In the genomic region with DNA sequence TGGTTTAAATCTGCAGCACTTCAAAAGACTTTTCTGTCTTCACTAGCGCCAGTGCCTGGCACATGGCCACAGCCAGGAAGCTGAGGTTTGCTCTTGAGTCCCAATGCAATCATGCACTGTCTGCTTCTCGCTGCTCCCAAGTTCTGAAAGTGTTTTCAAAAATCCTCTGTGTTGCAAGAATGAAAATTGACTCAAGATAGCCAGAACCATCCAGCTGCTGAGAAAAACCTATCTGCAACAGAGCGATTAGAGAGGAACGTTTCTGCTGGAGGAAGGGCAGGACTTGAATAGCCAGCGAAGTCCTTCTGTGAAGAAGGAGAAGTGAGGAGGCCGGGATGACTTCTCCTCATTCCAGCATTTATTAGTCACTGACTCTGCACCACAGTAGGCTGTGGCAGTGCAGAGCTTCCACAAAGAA, we compare ENCODE assay signal across 1 cellular context.
TF ChIP-seq lines count a peak whose summit lies in the region.

No MANE protein-coding gene starts in this region.

TF ChIP-seq in K562, 482 proteins besides CTCF, POLR2A, EP300 and RAD21 (continued from another document):
- TF ChIP-seq, protein P1, sequence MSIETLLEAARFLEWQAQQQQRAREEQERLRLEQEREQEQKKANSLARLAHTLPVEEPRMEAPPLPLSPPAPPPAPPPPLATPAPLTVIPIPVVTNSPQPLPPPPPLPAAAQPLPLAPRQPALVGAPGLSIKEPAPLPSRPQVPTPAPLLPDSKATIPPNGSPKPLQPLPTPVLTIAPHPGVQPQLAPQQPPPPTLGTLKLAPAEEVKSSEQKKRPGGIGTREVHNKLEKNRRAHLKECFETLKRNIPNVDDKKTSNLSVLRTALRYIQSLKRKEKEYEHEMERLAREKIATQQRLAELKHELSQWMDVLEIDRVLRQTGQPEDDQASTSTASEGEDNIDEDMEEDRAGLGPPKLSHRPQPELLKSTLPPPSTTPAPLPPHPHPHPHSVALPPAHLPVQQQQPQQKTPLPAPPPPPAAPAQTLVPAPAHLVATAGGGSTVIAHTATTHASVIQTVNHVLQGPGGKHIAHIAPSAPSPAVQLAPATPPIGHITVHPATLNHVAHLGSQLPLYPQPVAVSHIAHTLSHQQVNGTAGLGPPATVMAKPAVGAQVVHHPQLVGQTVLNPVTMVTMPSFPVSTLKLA (conservative IDR thresholded peaks at IDR 0.05): 0 out of 4 replicates have a peak, but pooled peaks of 1 of the 2 experiments have one; percentile 22
- peak; percentile 79 for TF ChIP-seq ARID1B (IDR thresholded peaks at IDR 0.05)
